1 cellular context compared by ENCODE assay signal in the genomic region with DNA sequence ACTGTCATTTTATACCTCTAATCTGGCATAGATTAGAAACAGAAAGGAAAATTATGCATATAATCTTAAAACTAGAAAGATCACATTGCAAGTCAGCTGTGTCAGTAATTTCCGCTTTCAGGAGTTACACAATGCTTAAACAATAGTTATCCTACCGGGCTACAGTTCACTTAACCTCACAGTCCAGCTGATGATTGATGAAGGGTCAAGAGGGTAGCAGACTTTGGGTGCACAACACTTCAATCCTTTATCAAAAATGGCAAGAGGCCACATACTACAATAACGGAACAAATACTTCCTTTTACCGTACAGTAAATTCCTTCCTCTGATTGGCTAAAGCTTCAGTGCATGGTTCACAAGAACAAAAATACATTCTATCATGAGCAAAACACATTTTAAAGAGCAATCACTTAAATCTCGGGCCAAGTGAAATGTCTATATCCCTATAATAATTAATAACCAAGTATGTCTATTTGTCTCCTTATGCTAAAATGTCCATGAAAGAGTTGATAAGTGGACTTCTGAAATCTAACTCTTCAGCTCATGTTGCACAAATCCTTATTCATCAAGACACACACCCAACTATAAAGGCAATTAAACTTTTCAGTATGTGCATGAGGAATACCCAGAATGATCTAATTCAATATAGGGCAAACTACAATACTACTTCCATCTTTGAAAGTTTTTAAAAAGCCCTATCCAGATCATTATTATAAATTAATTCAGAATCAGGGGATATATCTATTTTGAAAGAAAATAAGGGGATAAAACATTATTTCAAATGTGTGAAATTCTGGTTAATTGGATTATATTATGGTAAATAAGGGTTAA.
TF ChIP-seq lines count a peak whose summit lies in the region.

No MANE protein-coding gene starts in this region.

TF ChIP-seq in HepG2, 621 proteins besides CTCF, POLR2A, EP300 and RAD21 (continued from another document and continues in another):
- TF ChIP-seq JDP2 (CRISPR knock-in tag; IDR thresholded peaks at IDR 0.05; ENCODE audit: borderline replicate concordance) (no peak; the same call in 1 of the 2 replicates), SATB2 (CRISPR knock-in tag; IDR thresholded peaks at IDR 0.05) (no peak), ZNF292 (CRISPR knock-in tag; IDR thresholded peaks at IDR 0.05; ENCODE audit: borderline replicate concordance, low read depth) (peak; percentile 48; the same call in 1 of the 2 replicates), ZNF296 (CRISPR knock-in tag; conservative IDR thresholded peaks at IDR 0.05) (no peak), GPN1 (CRISPR knock-in tag; IDR thresholded peaks at IDR 0.05; ENCODE audit: borderline replicate concordance) (no peak), STAT5B (CRISPR knock-in tag; IDR thresholded peaks at IDR 0.05) (no peak), CENPT (CRISPR knock-in tag; IDR thresholded peaks at IDR 0.05; ENCODE audit: low read depth) (no peak), ZFP41 (CRISPR knock-in tag; IDR thresholded peaks at IDR 0.05; ENCODE audit: borderline replicate concordance) (no peak), ASH2L (IDR thresholded peaks at IDR 0.05; ENCODE audit: insufficient read length, low read depth, low read length) (peak; percentile 70), NFATC3 (CRISPR knock-in tag; IDR thresholded peaks at IDR 0.05) (no peak), ISX (CRISPR knock-in tag; conservative IDR thresholded peaks at IDR 0.05) (no peak), ZNF776 (CRISPR knock-in tag; IDR thresholded peaks at IDR 0.05) (no peak), ZNF382 (CRISPR knock-in tag; IDR thresholded peaks at IDR 0.05; ENCODE audit: borderline replicate concordance) (no peak), MYNN (CRISPR knock-in tag; IDR thresholded peaks at IDR 0.05; ENCODE audit: low read depth) (no peak), CHD2 (IDR thresholded peaks at IDR 0.05; ENCODE audit: low read depth, low read length) (no peak), ZNF234 (CRISPR knock-in tag; conservative IDR thresholded peaks at IDR 0.05) (no peak), ZNF468 (CRISPR knock-in tag; IDR thresholded peaks at IDR 0.05) (no peak), KMT2B (CRISPR knock-in tag; IDR thresholded peaks at IDR 0.05) (peak; percentile 59; the same call in 1 of the 2 replicates), ZNF780A (CRISPR knock-in tag; IDR thresholded peaks at IDR 0.05) (no peak), GATA4 (IDR thresholded peaks at IDR 0.05; ENCODE audit: borderline replicate concordance, low read depth) (peak; percentile 86; the same call in 1 of the 2 replicates), NFIC (IDR thresholded peaks at IDR 0.05; ENCODE audit: low read length) (peak; percentile 93), FOXM1 (CRISPR knock-in tag; IDR thresholded peaks at IDR 0.05) (no peak), ZNF501 (CRISPR knock-in tag; IDR thresholded peaks at IDR 0.05) (no peak), HNF4A (CRISPR knock-in tag; IDR thresholded peaks at IDR 0.05) (peak; percentile 95), SNAPC2 (CRISPR knock-in tag; IDR thresholded peaks at IDR 0.05) (no peak), TCF12 (IDR thresholded peaks at IDR 0.05) (no peak), TCF12 (CRISPR knock-in tag; IDR thresholded peaks at IDR 0.05) (no peak), CREM (IDR thresholded peaks at IDR 0.05) (peak; percentile 89), CREM (CRISPR knock-in tag; IDR thresholded peaks at IDR 0.05) (no peak), SALL1 (CRISPR knock-in tag; IDR thresholded peaks at IDR 0.05) (peak; percentile 94; the same call in 1 of the 2 replicates), SETDB1 (CRISPR knock-in tag; IDR thresholded peaks at IDR 0.05; ENCODE audit: borderline replicate concordance) (no peak), ATF1 (CRISPR knock-in tag; IDR thresholded peaks at IDR 0.05) (peak; percentile 57; the same call in 1 of the 2 replicates), ZNF883 (CRISPR knock-in tag; IDR thresholded peaks at IDR 0.05; ENCODE audit: not compliant biosample characterization) (no peak), NR2F1 (CRISPR knock-in tag; IDR thresholded peaks at IDR 0.05) (peak; percentile 95 to 98)
- TF ChIP-seq, protein P1, sequence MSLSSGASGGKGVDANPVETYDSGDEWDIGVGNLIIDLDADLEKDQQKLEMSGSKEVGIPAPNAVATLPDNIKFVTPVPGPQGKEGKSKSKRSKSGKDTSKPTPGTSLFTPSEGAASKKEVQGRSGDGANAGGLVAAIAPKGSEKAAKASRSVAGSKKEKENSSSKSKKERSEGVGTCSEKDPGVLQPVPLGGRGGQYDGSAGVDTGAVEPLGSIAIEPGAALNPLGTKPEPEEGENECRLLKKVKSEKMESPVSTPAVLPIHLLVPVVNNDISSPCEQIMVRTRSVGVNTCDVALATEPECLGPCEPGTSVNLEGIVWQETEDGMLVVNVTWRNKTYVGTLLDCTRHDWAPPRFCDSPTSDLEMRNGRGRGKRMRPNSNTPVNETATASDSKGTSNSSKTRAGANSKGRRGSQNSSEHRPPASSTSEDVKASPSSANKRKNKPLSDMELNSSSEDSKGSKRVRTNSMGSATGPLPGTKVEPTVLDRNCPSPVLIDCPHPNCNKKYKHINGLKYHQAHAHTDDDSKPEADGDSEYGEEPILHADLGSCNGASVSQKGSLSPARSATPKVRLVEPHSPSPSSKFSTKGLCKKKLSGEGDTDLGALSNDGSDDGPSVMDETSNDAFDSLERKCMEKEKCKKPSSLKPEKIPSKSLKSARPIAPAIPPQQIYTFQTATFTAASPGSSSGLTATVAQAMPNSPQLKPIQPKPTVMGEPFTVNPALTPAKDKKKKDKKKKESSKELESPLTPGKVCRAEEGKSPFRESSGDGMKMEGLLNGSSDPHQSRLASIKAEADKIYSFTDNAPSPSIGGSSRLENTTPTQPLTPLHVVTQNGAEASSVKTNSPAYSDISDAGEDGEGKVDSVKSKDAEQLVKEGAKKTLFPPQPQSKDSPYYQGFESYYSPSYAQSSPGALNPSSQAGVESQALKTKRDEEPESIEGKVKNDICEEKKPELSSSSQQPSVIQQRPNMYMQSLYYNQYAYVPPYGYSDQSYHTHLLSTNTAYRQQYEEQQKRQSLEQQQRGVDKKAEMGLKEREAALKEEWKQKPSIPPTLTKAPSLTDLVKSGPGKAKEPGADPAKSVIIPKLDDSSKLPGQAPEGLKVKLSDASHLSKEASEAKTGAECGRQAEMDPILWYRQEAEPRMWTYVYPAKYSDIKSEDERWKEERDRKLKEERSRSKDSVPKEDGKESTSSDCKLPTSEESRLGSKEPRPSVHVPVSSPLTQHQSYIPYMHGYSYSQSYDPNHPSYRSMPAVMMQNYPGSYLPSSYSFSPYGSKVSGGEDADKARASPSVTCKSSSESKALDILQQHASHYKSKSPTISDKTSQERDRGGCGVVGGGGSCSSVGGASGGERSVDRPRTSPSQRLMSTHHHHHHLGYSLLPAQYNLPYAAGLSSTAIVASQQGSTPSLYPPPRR (CRISPR knock-in tag; IDR thresholded peaks at IDR 0.05; ENCODE audit: borderline replicate concordance) = peak; percentile 91
- TF ChIP-seq, protein P2, sequence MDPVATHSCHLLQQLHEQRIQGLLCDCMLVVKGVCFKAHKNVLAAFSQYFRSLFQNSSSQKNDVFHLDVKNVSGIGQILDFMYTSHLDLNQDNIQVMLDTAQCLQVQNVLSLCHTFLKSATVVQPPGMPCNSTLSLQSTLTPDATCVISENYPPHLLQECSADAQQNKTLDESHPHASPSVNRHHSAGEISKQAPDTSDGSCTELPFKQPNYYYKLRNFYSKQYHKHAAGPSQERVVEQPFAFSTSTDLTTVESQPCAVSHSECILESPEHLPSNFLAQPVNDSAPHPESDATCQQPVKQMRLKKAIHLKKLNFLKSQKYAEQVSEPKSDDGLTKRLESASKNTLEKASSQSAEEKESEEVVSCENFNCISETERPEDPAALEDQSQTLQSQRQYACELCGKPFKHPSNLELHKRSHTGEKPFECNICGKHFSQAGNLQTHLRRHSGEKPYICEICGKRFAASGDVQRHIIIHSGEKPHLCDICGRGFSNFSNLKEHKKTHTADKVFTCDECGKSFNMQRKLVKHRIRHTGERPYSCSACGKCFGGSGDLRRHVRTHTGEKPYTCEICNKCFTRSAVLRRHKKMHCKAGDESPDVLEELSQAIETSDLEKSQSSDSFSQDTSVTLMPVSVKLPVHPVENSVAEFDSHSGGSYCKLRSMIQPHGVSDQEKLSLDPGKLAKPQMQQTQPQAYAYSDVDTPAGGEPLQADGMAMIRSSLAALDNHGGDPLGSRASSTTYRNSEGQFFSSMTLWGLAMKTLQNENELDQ (CRISPR knock-in tag; IDR thresholded peaks at IDR 0.05; ENCODE audit: borderline replicate concordance) = no peak
- TF ChIP-seq, protein P3, sequence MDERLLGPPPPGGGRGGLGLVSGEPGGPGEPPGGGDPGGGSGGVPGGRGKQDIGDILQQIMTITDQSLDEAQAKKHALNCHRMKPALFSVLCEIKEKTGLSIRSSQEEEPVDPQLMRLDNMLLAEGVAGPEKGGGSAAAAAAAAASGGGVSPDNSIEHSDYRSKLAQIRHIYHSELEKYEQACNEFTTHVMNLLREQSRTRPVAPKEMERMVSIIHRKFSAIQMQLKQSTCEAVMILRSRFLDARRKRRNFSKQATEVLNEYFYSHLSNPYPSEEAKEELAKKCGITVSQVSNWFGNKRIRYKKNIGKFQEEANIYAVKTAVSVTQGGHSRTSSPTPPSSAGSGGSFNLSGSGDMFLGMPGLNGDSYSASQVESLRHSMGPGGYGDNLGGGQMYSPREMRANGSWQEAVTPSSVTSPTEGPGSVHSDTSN (CRISPR knock-in tag; IDR thresholded peaks at IDR 0.05) = peak; percentile 77
- TF ChIP-seq, protein P4, sequence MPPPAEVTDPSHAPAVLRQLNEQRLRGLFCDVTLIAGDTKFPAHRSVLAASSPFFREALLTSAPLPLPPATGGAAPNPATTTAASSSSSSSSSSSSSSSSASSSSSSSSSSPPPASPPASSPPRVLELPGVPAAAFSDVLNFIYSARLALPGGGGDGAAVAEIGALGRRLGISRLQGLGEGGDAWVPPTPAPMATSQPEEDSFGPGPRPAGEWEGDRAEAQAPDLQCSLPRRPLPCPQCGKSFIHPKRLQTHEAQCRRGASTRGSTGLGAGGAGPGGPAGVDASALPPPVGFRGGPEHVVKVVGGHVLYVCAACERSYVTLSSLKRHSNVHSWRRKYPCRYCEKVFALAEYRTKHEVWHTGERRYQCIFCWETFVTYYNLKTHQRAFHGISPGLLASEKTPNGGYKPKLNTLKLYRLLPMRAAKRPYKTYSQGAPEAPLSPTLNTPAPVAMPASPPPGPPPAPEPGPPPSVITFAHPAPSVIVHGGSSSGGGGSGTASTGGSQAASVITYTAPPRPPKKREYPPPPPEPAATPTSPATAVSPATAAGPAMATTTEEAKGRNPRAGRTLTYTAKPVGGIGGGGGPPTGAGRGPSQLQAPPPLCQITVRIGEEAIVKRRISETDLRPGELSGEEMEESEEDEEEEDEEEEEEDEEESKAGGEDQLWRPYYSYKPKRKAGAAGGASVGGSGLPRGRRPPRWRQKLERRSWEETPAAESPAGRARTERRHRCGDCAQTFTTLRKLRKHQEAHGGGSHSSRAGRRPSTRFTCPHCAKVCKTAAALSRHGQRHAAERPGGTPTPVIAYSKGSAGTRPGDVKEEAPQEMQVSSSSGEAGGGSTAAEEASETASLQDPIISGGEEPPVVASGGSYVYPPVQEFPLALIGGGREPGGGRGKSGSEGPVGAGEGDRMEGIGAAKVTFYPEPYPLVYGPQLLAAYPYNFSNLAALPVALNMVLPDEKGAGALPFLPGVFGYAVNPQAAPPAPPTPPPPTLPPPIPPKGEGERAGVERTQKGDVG (CRISPR knock-in tag; IDR thresholded peaks at IDR 0.05; ENCODE audit: borderline replicate concordance) = no peak
- TF ChIP-seq, protein P5, sequence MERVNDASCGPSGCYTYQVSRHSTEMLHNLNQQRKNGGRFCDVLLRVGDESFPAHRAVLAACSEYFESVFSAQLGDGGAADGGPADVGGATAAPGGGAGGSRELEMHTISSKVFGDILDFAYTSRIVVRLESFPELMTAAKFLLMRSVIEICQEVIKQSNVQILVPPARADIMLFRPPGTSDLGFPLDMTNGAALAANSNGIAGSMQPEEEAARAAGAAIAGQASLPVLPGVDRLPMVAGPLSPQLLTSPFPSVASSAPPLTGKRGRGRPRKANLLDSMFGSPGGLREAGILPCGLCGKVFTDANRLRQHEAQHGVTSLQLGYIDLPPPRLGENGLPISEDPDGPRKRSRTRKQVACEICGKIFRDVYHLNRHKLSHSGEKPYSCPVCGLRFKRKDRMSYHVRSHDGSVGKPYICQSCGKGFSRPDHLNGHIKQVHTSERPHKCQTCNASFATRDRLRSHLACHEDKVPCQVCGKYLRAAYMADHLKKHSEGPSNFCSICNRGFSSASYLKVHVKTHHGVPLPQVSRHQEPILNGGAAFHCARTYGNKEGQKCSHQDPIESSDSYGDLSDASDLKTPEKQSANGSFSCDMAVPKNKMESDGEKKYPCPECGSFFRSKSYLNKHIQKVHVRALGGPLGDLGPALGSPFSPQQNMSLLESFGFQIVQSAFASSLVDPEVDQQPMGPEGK (CRISPR knock-in tag; IDR thresholded peaks at IDR 0.05) = peak; percentile 76
- TF ChIP-seq, protein P6, sequence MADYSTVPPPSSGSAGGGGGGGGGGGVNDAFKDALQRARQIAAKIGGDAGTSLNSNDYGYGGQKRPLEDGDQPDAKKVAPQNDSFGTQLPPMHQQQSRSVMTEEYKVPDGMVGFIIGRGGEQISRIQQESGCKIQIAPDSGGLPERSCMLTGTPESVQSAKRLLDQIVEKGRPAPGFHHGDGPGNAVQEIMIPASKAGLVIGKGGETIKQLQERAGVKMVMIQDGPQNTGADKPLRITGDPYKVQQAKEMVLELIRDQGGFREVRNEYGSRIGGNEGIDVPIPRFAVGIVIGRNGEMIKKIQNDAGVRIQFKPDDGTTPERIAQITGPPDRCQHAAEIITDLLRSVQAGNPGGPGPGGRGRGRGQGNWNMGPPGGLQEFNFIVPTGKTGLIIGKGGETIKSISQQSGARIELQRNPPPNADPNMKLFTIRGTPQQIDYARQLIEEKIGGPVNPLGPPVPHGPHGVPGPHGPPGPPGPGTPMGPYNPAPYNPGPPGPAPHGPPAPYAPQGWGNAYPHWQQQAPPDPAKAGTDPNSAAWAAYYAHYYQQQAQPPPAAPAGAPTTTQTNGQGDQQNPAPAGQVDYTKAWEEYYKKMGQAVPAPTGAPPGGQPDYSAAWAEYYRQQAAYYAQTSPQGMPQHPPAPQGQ (CRISPR knock-in tag; IDR thresholded peaks at IDR 0.05; ENCODE audit: borderline replicate concordance) = no peak
- TF ChIP-seq, protein P7, sequence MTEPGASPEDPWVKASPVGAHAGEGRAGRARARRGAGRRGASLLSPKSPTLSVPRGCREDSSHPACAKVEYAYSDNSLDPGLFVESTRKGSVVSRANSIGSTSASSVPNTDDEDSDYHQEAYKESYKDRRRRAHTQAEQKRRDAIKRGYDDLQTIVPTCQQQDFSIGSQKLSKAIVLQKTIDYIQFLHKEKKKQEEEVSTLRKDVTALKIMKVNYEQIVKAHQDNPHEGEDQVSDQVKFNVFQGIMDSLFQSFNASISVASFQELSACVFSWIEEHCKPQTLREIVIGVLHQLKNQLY (CRISPR knock-in tag; IDR thresholded peaks at IDR 0.05) = peak; percentile 70; the same call in 1 of the 2 replicates
- TF ChIP-seq, protein P8, sequence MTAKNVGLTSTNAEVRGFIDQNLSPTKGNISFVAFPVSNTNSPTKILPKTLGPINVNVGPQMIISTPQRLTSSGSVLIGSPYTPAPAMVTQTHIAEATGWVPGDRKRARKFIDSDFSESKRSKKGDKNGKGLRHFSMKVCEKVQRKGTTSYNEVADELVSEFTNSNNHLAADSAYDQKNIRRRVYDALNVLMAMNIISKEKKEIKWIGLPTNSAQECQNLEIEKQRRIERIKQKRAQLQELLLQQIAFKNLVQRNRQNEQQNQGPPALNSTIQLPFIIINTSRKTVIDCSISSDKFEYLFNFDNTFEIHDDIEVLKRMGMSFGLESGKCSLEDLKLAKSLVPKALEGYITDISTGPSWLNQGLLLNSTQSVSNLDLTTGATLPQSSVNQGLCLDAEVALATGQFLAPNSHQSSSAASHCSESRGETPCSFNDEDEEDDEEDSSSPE (CRISPR knock-in tag; IDR thresholded peaks at IDR 0.05) = no peak
